16 cellular contexts compared by ENCODE assay signal in genomic region chr1:175870217-175870616, GRCh38.
"Had no signal": no experiment of that assay in that cellular context is flagged by ENCODE, and none has a peak within 500 bp of the region (broad histone marks: within the 10 kb centered on the region; RNA-seq: fewer than 3 reads in every experiment).

No MANE protein-coding gene starts in this region.

- H3K36me3 ChIP-seq: brain microvascular endothelial cell, cardiac muscle cell, esophagus squamous epithelium, gastroesophageal sphincter, left lung, pancreas, right lobe of liver, thoracic aorta, transverse colon had no signal

- DNase-seq: brain microvascular endothelial cell; esophagus squamous epithelium; foreskin fibroblast; hippocampal formation; kidney glomerular epithelial cell; left lung; naive thymus-derived CD8-positive, alpha-beta T cell; pancreas; right lobe of liver; stimulated activated CD4-positive, alpha-beta T cell treated with anti-CD3 and anti-CD28 coated beads, Interleukin-4, amount 100 ng/mL, for 1 hour; transverse colon had no signal

- H3K4me1 ChIP-seq: esophagus squamous epithelium, left lung, pancreas, right lobe of liver, transverse colon had no signal

- H3K27ac ChIP-seq: brain microvascular endothelial cell, cardiac muscle cell, esophagus squamous epithelium, gastroesophageal sphincter, left lung, pancreas, right lobe of liver, thoracic aorta, transverse colon had no signal

- H3K27me3 ChIP-seq: brain microvascular endothelial cell, cardiac muscle cell, esophagus squamous epithelium, gastroesophageal sphincter, left lung, pancreas, right lobe of liver, transverse colon had no signal

- ATAC-seq: gastroesophageal sphincter; left lung; naive thymus-derived CD8-positive, alpha-beta T cell; pancreas; right lobe of liver; stimulated activated memory B cell treated with anti-CD40 and anti-IgM and Interleukin-4, amounts not matched to agents 10 μg/mL and 1 μg/mL and 100 μg/mL, for 72 hours had no signal

- H3K4me3 ChIP-seq: cardiac muscle cell, esophagus squamous epithelium, gastroesophageal sphincter, left lung, lung, pancreas, right lobe of liver, thoracic aorta, transverse colon had no signal

- H3K9me3 ChIP-seq: esophagus squamous epithelium, gastroesophageal sphincter, left lung, pancreas, right lobe of liver, thoracic aorta, transverse colon had no signal
